Comparison of ENCODE assay signal across 21 cellular contexts in the genomic region with DNA sequence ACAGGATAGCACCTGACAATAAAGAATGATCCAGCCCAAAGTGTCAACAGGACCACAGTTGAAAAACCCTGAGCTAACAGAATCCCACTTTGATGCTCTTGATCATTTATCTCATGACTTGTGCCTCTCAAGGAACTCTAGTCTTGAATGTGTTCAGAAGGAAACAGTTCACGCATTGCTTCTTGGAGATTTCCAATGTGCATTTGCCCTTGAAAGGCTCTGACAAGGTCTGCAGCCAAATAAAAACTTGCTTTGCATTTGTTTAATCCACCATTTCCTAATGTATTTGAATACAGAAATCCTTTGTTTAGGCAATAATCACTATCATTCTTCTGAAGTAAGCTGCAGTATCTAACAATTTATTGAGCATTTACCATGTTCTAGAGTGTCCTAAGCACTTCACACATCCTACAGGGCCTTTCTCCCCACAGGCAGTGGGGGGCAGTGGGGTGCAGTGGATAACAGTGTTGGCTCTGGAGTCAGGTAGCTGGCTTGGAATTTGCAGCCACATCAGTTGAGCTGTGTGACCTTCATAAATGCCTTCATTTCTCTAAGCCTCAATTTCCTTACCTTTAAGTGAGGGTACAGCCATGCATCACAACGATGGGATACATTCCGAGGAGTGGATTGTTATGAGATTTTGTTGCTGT.
"Had no signal": no experiment of that assay in that cellular context is flagged by ENCODE, and none has a peak within 500 bp of the region (broad histone marks: within the 10 kb centered on the region; RNA-seq: fewer than 3 reads in every experiment).

No MANE protein-coding gene starts in this region.

- H3K27ac ChIP-seq: colonic mucosa, esophagus muscularis mucosa, hepatocyte, right atrium auricular region, skin epidermis, suprapubic skin, WERI-Rb-1 had no signal

- H3K36me3 ChIP-seq: colonic mucosa, right atrium auricular region, suprapubic skin, WERI-Rb-1 had no signal

- H3K9me3 ChIP-seq: colonic mucosa, esophagus muscularis mucosa, right atrium auricular region, suprapubic skin had no signal

- H3K4me3 Mint-ChIP-seq: activated naive CD8-positive, alpha-beta T cell; mesothelial cell of epicardium; nephron progenitor cell had no signal

- DNase-seq: activated CD4-positive, alpha-beta T cell treated with anti-CD3 and anti-CD28 coated beads for 4 hours; activated T-cell treated with anti-CD3 and anti-CD28 coated beads, Interleukin-2, amount 50 U/mL, for 1 hour; amniotic stem cell; central memory CD4-positive, alpha-beta T cell; colonic mucosa; islet precursor cell; nephron progenitor cell; stimulated activated CD4-positive, alpha-beta T cell treated with anti-CD3 and anti-CD28 coated beads, Interleukin-15, amount 100 ng/mL, for 24 hours; stimulated activated CD4-positive, alpha-beta T cell treated with anti-CD3 and anti-CD28 coated beads, Interleukin-4, amount 100 ng/mL, for 1 hour; stimulated activated naive CD4-positive, alpha-beta T cell; trophoblast cell; WERI-Rb-1 had no signal

- H3K36me3 Mint-ChIP-seq: mesothelial cell of epicardium had no signal

- H3K79me2 ChIP-seq: hepatocyte had no signal

- H2AFZ ChIP-seq: hepatocyte had no signal

- H3K4me2 ChIP-seq: hepatocyte had no signal

- H3K27me3 ChIP-seq: colonic mucosa, esophagus muscularis mucosa, hepatocyte, right atrium auricular region, suprapubic skin had no signal

- H3K4me1 Mint-ChIP-seq: mesothelial cell of epicardium had no signal

- H3K4me1 ChIP-seq: colonic mucosa had no signal

- H3K27ac Mint-ChIP-seq: activated naive CD8-positive, alpha-beta T cell; mesothelial cell of epicardium; nephron progenitor cell; progenitor cell of endocrine pancreas had no signal

- H3K4me3 ChIP-seq: colonic mucosa, esophagus muscularis mucosa, hepatocyte, lung, right atrium auricular region, skin epidermis, suprapubic skin had no signal

- H3K27me3 Mint-ChIP-seq: activated naive CD8-positive, alpha-beta T cell; progenitor cell of endocrine pancreas had no signal

- H3K9me3 Mint-ChIP-seq: mesothelial cell of epicardium, nephron progenitor cell had no signal
